ENCODE assay signal across 1 cellular context in genomic region chr11:94303884-94304459, GRCh38.
TF ChIP-seq lines count a peak whose summit lies in the region.

No MANE protein-coding gene starts in this region.

TF ChIP-seq in GM23338, 12 proteins besides CTCF, POLR2A, EP300 and RAD21 (continued from another document):
- TF ChIP-seq ZNF462 (CRISPR knock-in tag; IDR thresholded peaks at IDR 0.05) (no peak), ETS1 (IDR thresholded peaks at IDR 0.05) (no peak)
